Comparison of ENCODE assay signal across 7 cellular contexts in the genomic region with DNA sequence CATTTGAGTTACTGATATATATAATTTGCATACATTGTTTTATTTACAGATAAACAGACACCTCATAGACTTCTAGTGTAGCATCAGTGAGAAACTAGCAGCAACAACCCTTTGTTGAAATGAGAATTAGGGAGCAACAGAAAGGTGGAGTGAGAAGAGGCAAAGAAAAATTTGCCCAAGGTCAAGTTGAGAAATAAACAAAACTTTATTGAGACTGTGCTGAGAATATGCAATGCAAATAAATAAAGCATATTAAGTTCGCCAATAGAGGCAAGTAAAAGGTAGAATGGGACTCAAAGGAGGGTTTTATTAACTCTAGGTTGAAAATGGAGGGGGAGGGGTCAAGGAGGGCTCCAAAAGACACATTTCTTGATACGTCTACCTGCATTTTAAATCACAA. TPM values are rescaled to one million over a fixed set of nuclear protein-coding genes. Genes with fewer than 3 reads are reported as not detected.
"Had no signal": no experiment of that assay in that cellular context is flagged by ENCODE, and none has a peak within 500 bp of the region (broad histone marks: within the 10 kb centered on the region; RNA-seq: fewer than 3 reads in every experiment).

No MANE protein-coding gene starts in this region.

- DNase-seq: H9, HCEC 1CT, KG1 had no signal

- H2AFZ ChIP-seq: GM23338 had no signal

- ATAC-seq: GM23338, HepG2, K562 had no signal

- H3K4me2 ChIP-seq: GM23338 had no signal

- H3K27ac Mint-ChIP-seq: GM23338 had no signal

- H3K27ac ChIP-seq: HL-60 had no signal

- H3K4me3 Mint-ChIP-seq: GM23338, H9 had no signal

- H3K4me3 ChIP-seq: GM23338, K562 had no signal

RNA-seq across cellular contexts. Expression of gene CACNA2D1, which starts 49.8 kb away (rescaled TPM):
- total RNA-seq: HepG2 had no signal
- polyA plus RNA-seq: HepG2, K562 had no signal
